6 cellular contexts compared by ENCODE assay signal in genomic region chr18:28826062-28826565, GRCh38.
"Had no signal": no experiment of that assay in that cellular context is flagged by ENCODE, and none has a peak within 500 bp of the region (broad histone marks: within the 10 kb centered on the region; RNA-seq: fewer than 3 reads in every experiment).

No MANE protein-coding gene starts in this region.

- H3K4me1 Mint-ChIP-seq: IgD-negative memory B cell had no signal

- H3K27ac Mint-ChIP-seq: IgD-negative memory B cell had no signal

- H3K4me3 ChIP-seq: K562 had no signal

- H3K4me3 Mint-ChIP-seq: IgD-negative memory B cell had no signal

- H3K27ac ChIP-seq: HL-60 had no signal

- DNase-seq: IMR-90, KBM-7 had no signal

- H3K27me3 Mint-ChIP-seq: IgD-negative memory B cell had no signal

- ATAC-seq: HepG2, K562 had no signal
